ENCODE assay signal across 1 cellular context in genomic region chr1:116508984-116509980, GRCh38.
TF ChIP-seq lines count a peak whose summit lies in the region.

No MANE protein-coding gene starts in this region.

TF ChIP-seq in GM23338, 12 proteins besides CTCF, POLR2A, EP300 and RAD21 (continued from another document):
- TF ChIP-seq ZNF462 (CRISPR knock-in tag; IDR thresholded peaks at IDR 0.05) (no peak), POLR2AphosphoS5 (IDR thresholded peaks at IDR 0.05; ENCODE audit: low read depth) (no peak), JUNB (IDR thresholded peaks at IDR 0.05; ENCODE audit: unreplicated experiment) (no peak), ZNF114 (CRISPR knock-in tag; IDR thresholded peaks at IDR 0.05) (no peak)
